In the genomic region with DNA sequence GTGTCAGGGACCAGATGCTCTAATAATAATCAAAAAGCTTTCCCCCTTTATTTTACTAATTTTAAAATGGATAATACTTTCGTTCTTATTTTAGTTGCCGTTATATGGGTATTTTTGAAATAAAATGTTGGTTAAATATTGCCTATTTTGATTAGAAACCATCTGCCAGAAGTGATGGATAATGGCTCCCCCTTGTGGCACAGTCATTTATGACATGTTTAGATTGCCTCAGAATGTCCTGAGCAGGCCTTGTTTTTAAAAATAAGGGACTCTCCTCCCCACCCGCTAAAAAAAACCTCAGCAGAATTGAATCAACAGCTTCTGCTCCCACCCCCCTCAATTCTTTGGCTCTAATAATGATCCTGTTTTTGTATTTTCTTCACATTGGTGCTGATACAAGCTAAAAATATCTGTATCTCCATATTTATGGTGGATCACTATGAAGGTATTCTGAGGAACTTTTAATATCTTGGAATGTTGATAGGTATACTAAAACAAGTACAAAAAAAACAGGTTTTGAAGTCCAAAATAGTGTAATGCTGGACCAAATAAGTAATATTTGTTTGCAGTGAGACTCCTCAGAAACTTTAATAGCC, we compare ENCODE assay signal across 8 cellular contexts. TPM values are rescaled to one million over a fixed set of nuclear protein-coding genes. Genes with fewer than 3 reads are reported as not detected.
A peak's percentile ranks its signal among the peaks of the same experiment; 100 is the strongest.
DNase-seq lines count a peak whose midpoint lies in the region; ATAC-seq lines count a peak whose summit lies in the region.

No MANE protein-coding gene starts in this region.

- peak; percentile 26 for ATAC-seq in GM21786 (IDR thresholded peaks at IDR 0.05; ENCODE audit: unreplicated experiment)
- peak; percentile 49 to 60 for ATAC-seq in activated CD4-positive, CD25-positive, alpha-beta regulatory T cell treated with anti-CD3 and anti-CD28 coated beads, Interleukin-2, amount 50 U/mL, for 24 hours
- peak; percentile 72 for ATAC-seq in left colon

- peaks cover 0 to 34% (median 13%) of the 10 kb centered on the region in 11 experiments; a peak in 13 of 22 replicates for H3K36me3 ChIP-seq in BLaER1 treated with 17β-estradiol and CSF1 and Interleukin-3, amounts not matched to agents 10 nM and 100 nM

- DNase-seq in NCI-H2171 treated with DMSO at 0.1 percent for 48 hours (lab: John Stamatoyannopoulos, UW) = peak; percentile 56
- DNase-seq in cerebellum (ENCODE audit: low spot score) = peak; percentile 53
- DNase-seq in left colon = peak in 1 of 2 donors; percentile 62
- DNase-seq in stimulated activated CD4-positive, alpha-beta T cell treated with anti-CD3 and anti-CD28 coated beads, Interleukin-4, amount 100 ng/mL, for 4 hours = peak; percentile 33 to 49
- no peak for DNase-seq in HuH-7.5 (ENCODE audit: low spot score)

- peak overlapping the region in 4 of 11 experiments; percentile 8 to 71 (median 42); a peak in 3 of 22 replicates for H3K4me2 ChIP-seq in BLaER1 treated with 17β-estradiol and CSF1 and Interleukin-3, amounts not matched to agents 10 nM and 100 nM

- H3K4me3 ChIP-seq in BLaER1 treated with 17β-estradiol and CSF1 and Interleukin-3, amounts not matched to agents 10 nM and 100 nM = no peak overlapping the region

- intact Hi-C loops in left colon (cut with DNase I, micrococcal nuclease) = loop anchor here in 1 of 2 donors (5.0 kb wide), 1 partner anchor 102 kb away; no protein-coding TSS in a partner anchor

- no peaks in the 10 kb centered on the region for H3K9me3 ChIP-seq in BLaER1 treated with 17β-estradiol and CSF1 and Interleukin-3, amounts not matched to agents 10 nM and 100 nM (replicated peaks in 1 of 11)

- H4K20me1 ChIP-seq in BLaER1 treated with 17β-estradiol and CSF1 and Interleukin-3, amounts not matched to agents 10 nM and 100 nM = peaks cover 5 to 75% (median 35%) of the 10 kb centered on the region in 11 experiments; a peak in 16 of 22 replicates

- peak overlapping the region in 1 of 11 experiments; percentile 42; a peak in 3 of 22 replicates for H3K9ac ChIP-seq in BLaER1 treated with 17β-estradiol and CSF1 and Interleukin-3, amounts not matched to agents 10 nM and 100 nM

- peaks cover 19 to 28% (median 21%) of the 10 kb centered on the region in 10 experiments for H3K4me1 ChIP-seq in BLaER1 treated with 17β-estradiol and CSF1 and Interleukin-3, amounts not matched to agents 10 nM and 100 nM

- no peaks in the 10 kb centered on the region for H3K27me3 ChIP-seq in BLaER1 treated with 17β-estradiol and CSF1 and Interleukin-3, amounts not matched to agents 10 nM and 100 nM

- H3K27ac ChIP-seq in BLaER1 treated with 17β-estradiol and CSF1 and Interleukin-3, amounts not matched to agents 10 nM and 100 nM = peak overlapping the region in 7 of 11 experiments; percentile 2 to 71 (median 55); a peak in 11 of 22 replicates

RNA-seq across cellular contexts. Expression of gene TMEM60, which starts 38.8 kb away (rescaled TPM):
- total RNA-seq in cerebellum (9.6 TPM), left colon (10 to 100 TPM; 18.3 to 20.3 TPM)

RNA-seq across cellular contexts. Expression of gene PHTF2, which starts 39.2 kb away (rescaled TPM):
- total RNA-seq in cerebellum = 35.1 TPM
- 10 to 100 TPM; 10.6 to 11.3 TPM for total RNA-seq in left colon
